In the genomic region with DNA sequence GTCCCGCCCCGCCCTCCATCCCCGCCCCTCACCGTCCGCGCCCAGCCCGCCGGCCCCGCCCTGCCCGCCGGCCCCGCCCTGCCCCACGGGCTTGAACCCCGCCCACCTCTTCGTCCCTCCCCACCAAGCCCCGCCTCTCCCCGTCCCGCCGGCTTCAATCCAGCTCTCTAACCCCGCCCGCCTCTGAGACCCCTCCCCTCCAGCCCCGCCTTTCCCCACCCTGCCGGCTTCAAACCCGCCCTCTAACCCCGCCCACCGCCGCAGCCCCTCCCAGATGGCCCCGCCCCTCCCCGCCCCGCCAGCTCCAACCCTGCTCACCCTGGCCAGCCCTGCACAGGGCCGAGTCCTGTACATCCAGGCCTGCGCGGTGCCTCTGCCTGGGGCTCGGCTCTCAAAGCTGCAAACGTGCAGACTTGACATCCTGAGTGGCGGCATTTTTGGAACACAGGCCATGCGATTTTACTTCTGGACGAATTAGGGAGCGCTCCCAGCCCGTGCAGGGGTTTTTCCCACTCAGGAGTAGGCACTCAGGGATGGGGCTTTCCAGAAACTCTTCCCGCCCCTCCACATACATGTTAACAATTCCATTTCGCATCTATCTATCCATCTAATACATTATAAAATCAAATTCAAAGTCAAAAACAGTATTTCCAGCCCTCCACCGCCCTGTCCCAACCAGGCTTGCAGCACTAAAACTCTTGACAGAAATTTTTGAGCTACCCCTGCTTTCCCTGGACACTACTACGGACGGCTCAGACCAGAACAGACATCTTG, we compare ENCODE assay signal across 8 cellular contexts. TPM values are rescaled to one million over a fixed set of nuclear protein-coding genes. Genes with fewer than 3 reads are reported as not detected.
A peak's percentile ranks its signal among the peaks of the same experiment; 100 is the strongest.
DNase-seq lines count a peak whose midpoint lies in the region; ATAC-seq and TF ChIP-seq lines count a peak whose summit lies in the region.

No MANE protein-coding gene starts in this region.

- peak in 1 of 2 donors; percentile 17 for TF ChIP-seq RAD21 in liver (IDR thresholded peaks at IDR 0.05)

- no peak overlapping the region for H3K4me3 ChIP-seq in liver (ENCODE audit: low read depth in 1 of 3, low read length in 3 of 3)

- ATAC-seq in HG03432 (IDR thresholded peaks at IDR 0.05; ENCODE audit: unreplicated experiment): peak; percentile 40

- DNase-seq in AG20443 (ENCODE audit: low spot score) (peak; percentile 99), GM19238 (ENCODE audit: insufficient read length, low spot score) (peak; percentile 85), NCI-H526 (lab: John Stamatoyannopoulos, UW) (peak; percentile 62 to 94), cortex of kidney (lab: John Stamatoyannopoulos, UW) (peak; percentile 12)
- peak; percentile 98 for DNase-seq in activated CD4-positive, alpha-beta T cell treated with anti-CD3 and anti-CD28 coated beads, Interleukin-2, amount 50 U/mL, for 4 hours
- DNase-seq in stimulated activated CD4-positive, alpha-beta T cell treated with anti-CD3 and anti-CD28 coated beads, Interleukin-4, amount 100 ng/mL, for 1 hour: peak; percentile 95

- peaks cover 2 to 23% (median 15%) of the 10 kb centered on the region in 4 donors for H3K4me1 ChIP-seq in liver (ENCODE audit: control insufficient read depth in 4 of 4, insufficient read depth in 4 of 4, low read length in 3 of 4)

- no peak for TF ChIP-seq CTCF in liver (IDR thresholded peaks at IDR 0.05; ENCODE audit: low read depth, low read length, missing input control)

- no peaks in the 10 kb centered on the region for H3K27me3 ChIP-seq in liver (ENCODE audit: control insufficient read depth in 4 of 4, insufficient read depth in 4 of 4, low read length in 3 of 4)

- H3K36me3 ChIP-seq in liver (ENCODE audit: control insufficient read depth in 4 of 4, insufficient read depth in 3 of 4, low read depth in 1 of 4, low read length in 3 of 4): no peaks in the 10 kb centered on the region

- no peak overlapping the region for H3K9ac ChIP-seq in liver (ENCODE audit: low read depth in 1 of 2, low read length in 2 of 2)

- peak overlapping the region in 1 of 2 donors; percentile 31 for H3K27ac ChIP-seq in liver (ENCODE audit: low read depth in 1 of 2, low read length in 2 of 2)

- no peaks in the 10 kb centered on the region for H3K9me3 ChIP-seq in liver (ENCODE audit: control insufficient read depth in 4 of 4, low read length in 3 of 4)

- 14% methylated on average over 39 of the region's 45 CpGs for WGBS in liver

TF ChIP-seq in liver, 16 proteins besides CTCF, POLR2A, EP300 and RAD21:
- TF ChIP-seq EGR1 (IDR thresholded peaks at IDR 0.05; ENCODE audit: low read depth in 2 of 2) (no peak), TAF1 (conservative IDR thresholded peaks at IDR 0.05) (no peak), RXRA (IDR thresholded peaks at IDR 0.05) (no peak), JUND (IDR thresholded peaks at IDR 0.05) (no peak), SP1 (IDR thresholded peaks at IDR 0.05) (peak; percentile 49)
- TF ChIP-seq, protein P1, sequence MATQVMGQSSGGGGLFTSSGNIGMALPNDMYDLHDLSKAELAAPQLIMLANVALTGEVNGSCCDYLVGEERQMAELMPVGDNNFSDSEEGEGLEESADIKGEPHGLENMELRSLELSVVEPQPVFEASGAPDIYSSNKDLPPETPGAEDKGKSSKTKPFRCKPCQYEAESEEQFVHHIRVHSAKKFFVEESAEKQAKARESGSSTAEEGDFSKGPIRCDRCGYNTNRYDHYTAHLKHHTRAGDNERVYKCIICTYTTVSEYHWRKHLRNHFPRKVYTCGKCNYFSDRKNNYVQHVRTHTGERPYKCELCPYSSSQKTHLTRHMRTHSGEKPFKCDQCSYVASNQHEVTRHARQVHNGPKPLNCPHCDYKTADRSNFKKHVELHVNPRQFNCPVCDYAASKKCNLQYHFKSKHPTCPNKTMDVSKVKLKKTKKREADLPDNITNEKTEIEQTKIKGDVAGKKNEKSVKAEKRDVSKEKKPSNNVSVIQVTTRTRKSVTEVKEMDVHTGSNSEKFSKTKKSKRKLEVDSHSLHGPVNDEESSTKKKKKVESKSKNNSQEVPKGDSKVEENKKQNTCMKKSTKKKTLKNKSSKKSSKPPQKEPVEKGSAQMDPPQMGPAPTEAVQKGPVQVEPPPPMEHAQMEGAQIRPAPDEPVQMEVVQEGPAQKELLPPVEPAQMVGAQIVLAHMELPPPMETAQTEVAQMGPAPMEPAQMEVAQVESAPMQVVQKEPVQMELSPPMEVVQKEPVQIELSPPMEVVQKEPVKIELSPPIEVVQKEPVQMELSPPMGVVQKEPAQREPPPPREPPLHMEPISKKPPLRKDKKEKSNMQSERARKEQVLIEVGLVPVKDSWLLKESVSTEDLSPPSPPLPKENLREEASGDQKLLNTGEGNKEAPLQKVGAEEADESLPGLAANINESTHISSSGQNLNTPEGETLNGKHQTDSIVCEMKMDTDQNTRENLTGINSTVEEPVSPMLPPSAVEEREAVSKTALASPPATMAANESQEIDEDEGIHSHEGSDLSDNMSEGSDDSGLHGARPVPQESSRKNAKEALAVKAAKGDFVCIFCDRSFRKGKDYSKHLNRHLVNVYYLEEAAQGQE (IDR thresholded peaks at IDR 0.05): no peak

RNA-seq across cellular contexts. Expression of a gene that starts 0.5 kb away (rescaled TPM):
- 10 to 100 TPM in 1 of 2 donors, 1 to 10 TPM in 1; 9.6 to 18.7 TPM for total RNA-seq in liver
- 10 to 100 TPM; 15.4 to 19.1 TPM for polyA plus RNA-seq in liver

Comparison
In these comparisons a context has a peak if more than half of its experiments do, and no peak if none do; other contexts are left out.
1. DNase-seq: peak in every context shown above with its lines; median percentile 99 in AG20443; 98 in activated CD4-positive, alpha-beta T cell treated with anti-CD3 and anti-CD28 coated beads, Interleukin-2, amount 50 U/mL, for 4 hours; 95 in stimulated activated CD4-positive, alpha-beta T cell treated with anti-CD3 and anti-CD28 coated beads, Interleukin-4, amount 100 ng/mL, for 1 hour; 85 in GM19238; 78 in NCI-H526; 12 in cortex of kidney.